Comparison of ENCODE assay signal across 8 cellular contexts in genomic region chr20:57390604-57391438, GRCh38. TPM values are rescaled to one million over a fixed set of nuclear protein-coding genes. Genes with fewer than 3 reads are reported as not detected.
DNase-seq lines count a peak whose midpoint lies in the region; ATAC-seq and TF ChIP-seq lines count a peak whose summit lies in the region.

TSS of gene RBM38 (plus strand) at chr20:57391396. CDS start at chr20:57391582, 186 bp downstream.

- H3K27ac ChIP-seq in CD8-positive, alpha-beta memory T cell (ENCODE audit: low read depth, low read length): peak within 1 kb of the TSS; percentile 96
- H3K27ac ChIP-seq in SJCRH30: peak within 1 kb of the TSS; percentile 72
- H3K27ac ChIP-seq in suprapubic skin: peak within 1 kb of the TSS; percentile 67

- peak within 1 kb of the TSS; percentile 96 for H3K4me3 ChIP-seq in CD8-positive, alpha-beta memory T cell (ENCODE audit: low read length)
- peak within 1 kb of the TSS; percentile 97 for H3K4me3 ChIP-seq in SJCRH30
- H3K4me3 ChIP-seq in suprapubic skin: peak within 1 kb of the TSS; percentile 79

- H3K36me3 Mint-ChIP-seq in CD8-positive, alpha-beta memory T cell: peaks cover 6 to 41% (median 12%) of the 10 kb centered on the region in 3 donors
- H3K36me3 Mint-ChIP-seq in activated naive CD4-positive, alpha-beta T cell treated with anti-CD3 and anti-CD28 coated beads for 36 hours (ENCODE audit: low read depth): peaks cover 28% of the 10 kb centered on the region

- H3K9me3 Mint-ChIP-seq in CD8-positive, alpha-beta memory T cell: peaks cover 0 to 2% (median 0%) of the 10 kb centered on the region in 5 donors
- H3K9me3 Mint-ChIP-seq in activated naive CD4-positive, alpha-beta T cell treated with anti-CD3 and anti-CD28 coated beads for 36 hours: no peaks in the 10 kb centered on the region

- TF ChIP-seq EP300 in suprapubic skin (IDR thresholded peaks at IDR 0.05): no peak

- peaks cover 42 to 55% (median 43%) of the 10 kb centered on the region in 3 donors for H3K4me1 Mint-ChIP-seq in CD8-positive, alpha-beta memory T cell
- H3K4me1 Mint-ChIP-seq in activated naive CD4-positive, alpha-beta T cell treated with anti-CD3 and anti-CD28 coated beads for 36 hours (ENCODE audit: low read depth): peaks cover 43% of the 10 kb centered on the region

- TF ChIP-seq POLR2A in suprapubic skin (IDR thresholded peaks at IDR 0.05): no peak

- H3K4me3 Mint-ChIP-seq in CD8-positive, alpha-beta memory T cell: peak within 1 kb of the TSS; percentile 88 to 99 (median 94)
- peak within 1 kb of the TSS; percentile 90 for H3K4me3 Mint-ChIP-seq in activated naive CD4-positive, alpha-beta T cell treated with anti-CD3 and anti-CD28 coated beads for 36 hours

- peaks cover 0 to 5% of the 10 kb centered on the region in 2 donors for H3K27me3 Mint-ChIP-seq in CD8-positive, alpha-beta memory T cell
- no peaks in the 10 kb centered on the region for H3K27me3 Mint-ChIP-seq in activated naive CD4-positive, alpha-beta T cell treated with anti-CD3 and anti-CD28 coated beads for 36 hours (ENCODE audit: low read depth)

- CTCF ChIA-PET in CD8-positive, alpha-beta memory T cell (lab: Charles Lee): interaction anchor here (0.9 to 4.8 kb wide), 15 partner anchors 9 to 229 kb away, joined by 3 to 46 read pairs (median 5); no protein-coding TSS in a partner anchor
- CTCF ChIA-PET in activated naive CD4-positive, alpha-beta T cell treated with anti-CD3 and anti-CD28 coated beads for 36 hours (lab: Charles Lee): interaction anchor here (0.6 to 4.2 kb wide), 7 partner anchors 8 to 107 kb away, joined by 3 to 16 read pairs (median 6); no protein-coding TSS in a partner anchor

- intact Hi-C loops in activated naive CD4-positive, alpha-beta T cell treated with anti-CD3 and anti-CD28 coated beads for 36 hours (cut with micrococcal nuclease): loop anchor here (5.0 to 10.0 kb wide), 4 partner anchors 306 to 1774 kb away; partner anchors contain the start of gene ZNF831

- 42% methylated on average over 31 of the region's 78 CpGs for WGBS in suprapubic skin

- H3K36me3 ChIP-seq in CD8-positive, alpha-beta memory T cell (ENCODE audit: insufficient read depth, low read length): peaks cover 28% of the 10 kb centered on the region
- H3K36me3 ChIP-seq in SJCRH30 (peaks cover 26% of the 10 kb centered on the region), suprapubic skin (peaks cover 6% of the 10 kb centered on the region)

- no peak for TF ChIP-seq CTCF in suprapubic skin (IDR thresholded peaks at IDR 0.05)

- peaks cover 45% of the 10 kb centered on the region for H3K4me1 ChIP-seq in CD8-positive, alpha-beta memory T cell (ENCODE audit: insufficient read depth, low read length)
- H3K4me1 ChIP-seq in SJCRH30 (peaks cover 34% of the 10 kb centered on the region), suprapubic skin (peaks cover 60% of the 10 kb centered on the region)

- no peaks in the 10 kb centered on the region for H3K9me3 ChIP-seq in CD8-positive, alpha-beta memory T cell (ENCODE audit: low read length)
- H3K9me3 ChIP-seq in SJCRH30 (replicated peaks): no peaks in the 10 kb centered on the region
- H3K9me3 ChIP-seq in suprapubic skin: no peaks in the 10 kb centered on the region

- peak; percentile 60 for ATAC-seq in GM19397 (IDR thresholded peaks at IDR 0.05; ENCODE audit: unreplicated experiment)

- H3K27ac Mint-ChIP-seq in CD8-positive, alpha-beta memory T cell: peak within 1 kb of the TSS; percentile 90 to 100 (median 99)
- H3K27ac Mint-ChIP-seq in activated naive CD4-positive, alpha-beta T cell treated with anti-CD3 and anti-CD28 coated beads for 36 hours: peak within 1 kb of the TSS; percentile 97

- POLR2A ChIA-PET in CD8-positive, alpha-beta memory T cell (lab: Charles Lee): interaction anchor here (0.6 to 3.1 kb wide), 6 partner anchors 7 to 319 kb away, joined by 3 to 33 read pairs (median 6); partner anchors contain the start of gene PMEPA1

- no peaks in the 10 kb centered on the region for H3K27me3 ChIP-seq in CD8-positive, alpha-beta memory T cell (ENCODE audit: insufficient read depth, low read length, poor library complexity, severe bottlenecking)
- H3K27me3 ChIP-seq in SJCRH30: no peaks in the 10 kb centered on the region
- no peaks in the 10 kb centered on the region for H3K27me3 ChIP-seq in suprapubic skin

- peak; percentile 65 to 80 (median 69) for DNase-seq in CD8-positive, alpha-beta memory T cell
- DNase-seq in HPDE6-E6E7 (ENCODE audit: extremely low spot score) (peak; percentile 89), SJCRH30 (peak; percentile 86 to 94), germinal center (ENCODE audit: low spot score) (peak; percentile 94), occipital lobe (lab: John Stamatoyannopoulos, UW) (peak; percentile 61), suprapubic skin (ENCODE audit: low spot score in 2 of 2) (no peak)
- DNase-seq in activated naive CD4-positive, alpha-beta T cell treated with anti-CD3 and anti-CD28 coated beads for 36 hours: peak; percentile 80

RNA-seq across cellular contexts. Expression of gene RBM38, which starts in this region (rescaled TPM):
- 100 to 1,000 TPM; 101 to 107 TPM for total RNA-seq in CD8-positive, alpha-beta memory T cell
- polyA plus RNA-seq in CD8-positive, alpha-beta memory T cell: 94.4 TPM
- 181 and 190 TPM in 2 replicates for total RNA-seq in SJCRH30 (2014; rRNA removed; shearing (Covaris generic))
- 10 to 100 TPM; 60.3 to 63.1 TPM for total RNA-seq in activated naive CD4-positive, alpha-beta T cell treated with anti-CD3 and anti-CD28 coated beads for 36 hours
- total RNA-seq in occipital lobe: 11.2 TPM
- 10 to 100 TPM in 3 of 4 donors, 1 to 10 TPM in 1; 8.7 to 16.7 (median 12.8) TPM for total RNA-seq in suprapubic skin

Comparison
In these comparisons a context has a peak if more than half of its experiments do, and no peak if none do; other contexts are left out.
1. DNase-seq: peak in CD8-positive, alpha-beta memory T cell (5 of 5), HPDE6-E6E7 (single experiment), SJCRH30 (2 of 2), activated naive CD4-positive, alpha-beta T cell treated with anti-CD3 and anti-CD28 coated beads for 36 hours (single experiment), germinal center (single experiment) and occipital lobe (single experiment); none in suprapubic skin (0 of 2).
2. Peak in every context shown above with its lines, with median percentiles within 50 percentile points of each other: H3K27ac ChIP-seq and H3K4me3 ChIP-seq.